In genomic region chr20:1325173-1326030, GRCh38 we compare ENCODE assay signal across 8 cellular contexts. TPM values are rescaled to one million over a fixed set of nuclear protein-coding genes. Genes with fewer than 3 reads are reported as not detected.
DNase-seq lines count a peak whose midpoint lies in the region; ATAC-seq and TF ChIP-seq lines count a peak whose summit lies in the region.

No MANE protein-coding gene starts in this region.

- H3K27ac Mint-ChIP-seq in activated T-cell treated with anti-CD3 and anti-CD28 coated beads, Interleukin-2, amount 50 U/mL, for 24 hours: no peak overlapping the region

- H3K36me3 ChIP-seq in PC-3 (ENCODE audit: low read depth, low read length): no peaks in the 10 kb centered on the region
- H3K36me3 ChIP-seq in mucosa of stomach (ENCODE audit: control insufficient read depth, insufficient read depth, low read length): no peaks in the 10 kb centered on the region

- peaks cover 71% of the 10 kb centered on the region for H3K4me1 ChIP-seq in PC-3 (ENCODE audit: insufficient read depth, low read length)
- peaks cover 63% of the 10 kb centered on the region for H3K4me1 ChIP-seq in mucosa of stomach (ENCODE audit: control insufficient read depth, insufficient read depth, low read length)

- H3K36me3 Mint-ChIP-seq in activated T-cell treated with anti-CD3 and anti-CD28 coated beads, Interleukin-2, amount 50 U/mL, for 24 hours (ENCODE audit: low read depth): peaks cover 12% of the 10 kb centered on the region

- H3K4me1 Mint-ChIP-seq in activated T-cell treated with anti-CD3 and anti-CD28 coated beads, Interleukin-2, amount 50 U/mL, for 24 hours (ENCODE audit: low read depth): peaks cover 14% of the 10 kb centered on the region

- TF ChIP-seq CTCF in PC-3 (conservative IDR thresholded peaks at IDR 0.05; ENCODE audit: low read depth, low read length): no peak

- no peaks in the 10 kb centered on the region for H3K27me3 Mint-ChIP-seq in activated T-cell treated with anti-CD3 and anti-CD28 coated beads, Interleukin-2, amount 50 U/mL, for 24 hours

- CTCF ChIA-PET in PC-3 (lab: Charles Lee): interaction anchor here (0.6 to 0.7 kb wide), 2 partner anchors 68 to 115 kb away, joined by 3 to 6 read pairs; no protein-coding TSS in a partner anchor

- H3F3A ChIP-seq in PC-3 (ENCODE audit: low read length, unreplicated experiment): no peaks in the 10 kb centered on the region

- H2AFZ ChIP-seq in PC-3 (ENCODE audit: low read length): peak overlapping the region; percentile 21

- H3K9me3 ChIP-seq in PC-3 (ENCODE audit: low read length) (no peaks in the 10 kb centered on the region), mucosa of stomach (ENCODE audit: control insufficient read depth, low read length) (no peaks in the 10 kb centered on the region)

- peaks cover 51% of the 10 kb centered on the region for H3K79me2 ChIP-seq in PC-3 (ENCODE audit: low read length)

- POLR2A ChIA-PET in PC-3 (lab: Charles Lee; ENCODE audit: unreplicated experiment): interaction anchor here (0.6 to 1.1 kb wide), 4 partner anchors 10 to 80 kb away, joined by 3 to 5 read pairs (median 4); no protein-coding TSS in a partner anchor

- H3K27me3 ChIP-seq in PC-3 (ENCODE audit: low read length) (no peaks in the 10 kb centered on the region), mucosa of stomach (ENCODE audit: control insufficient read depth, insufficient read depth, low read length) (no peaks in the 10 kb centered on the region)

- H3K4me3 ChIP-seq in PC-3 (ENCODE audit: low read length) (peak overlapping the region; percentile 74), mucosa of stomach (ENCODE audit: low read length) (peak overlapping the region; percentile 43)

- H3K9me2 ChIP-seq in PC-3 (replicated peaks; ENCODE audit: low read length): no peaks in the 10 kb centered on the region

- peak overlapping the region; percentile 92 for H3K27ac ChIP-seq in PC-3 (ENCODE audit: low read length)

- TSS peak; percentile 70 for BruUV-seq in PC-3 (replicated peaks; lab: Mats Ljungman, UMichigan)

- H3K9me3 Mint-ChIP-seq in activated T-cell treated with anti-CD3 and anti-CD28 coated beads, Interleukin-2, amount 50 U/mL, for 24 hours: no peaks in the 10 kb centered on the region

- H3K4me2 ChIP-seq in PC-3 (ENCODE audit: low read length): peak overlapping the region; percentile 91

- ATAC-seq in GM21717 (IDR thresholded peaks at IDR 0.05; ENCODE audit: unreplicated experiment) (peak; percentile 72), PC-3 (peak; percentile 66), esophagus mucosa (peak; percentile 70)

- H4K20me1 ChIP-seq in PC-3 (ENCODE audit: low read length): no peaks in the 10 kb centered on the region

- peak; percentile 82 for DNase-seq in DMS79 (lab: John Stamatoyannopoulos, UW)
- DNase-seq in KBM-7: peak; percentile 94
- DNase-seq in PC-3: peak; percentile 98
- DNase-seq in activated T-cell treated with anti-CD3 and anti-CD28 coated beads, Interleukin-2, amount 50 U/mL, for 24 hours: peak; percentile 99
- peak; percentile 99 for DNase-seq in stimulated activated CD8-positive, alpha-beta memory T cell treated with anti-CD3 and anti-CD28 coated beads, Interleukin-4, amount 100 ng/mL, for 48 hours

- intact Hi-C loops in PC-3 (cut with micrococcal nuclease): loop anchor here (1.0 to 5.0 kb wide), 3 partner anchors 17 to 145 kb away; no protein-coding TSS in a partner anchor

- no peak overlapping the region for H3K4me3 Mint-ChIP-seq in activated T-cell treated with anti-CD3 and anti-CD28 coated beads, Interleukin-2, amount 50 U/mL, for 24 hours

- H3K9ac ChIP-seq in PC-3 (ENCODE audit: low read length) (peak overlapping the region; percentile 98), mucosa of stomach (ENCODE audit: low read length) (peak overlapping the region; percentile 93)

- in situ Hi-C loops in KBM-7 (cut with MboI; ENCODE audit: low pct_unique_long_range_greater_than_20kb, low sequenced_read_pairs): no loop called here

RNA-seq across cellular contexts. Expression of gene SDCBP2, which starts 3.5 kb away (rescaled TPM):
- total RNA-seq in PC-3 (2014; rRNA removed) (14.4 and 25.5 TPM in 2 replicates), esophagus mucosa (107 TPM)

RNA-seq across cellular contexts. Expression of gene SNPH, which starts 59.3 kb away (rescaled TPM):
- 21.4 and 24.9 TPM in 2 replicates for total RNA-seq in PC-3 (2014; rRNA removed)
- total RNA-seq in esophagus mucosa: 0.64 TPM

Comparison
In these comparisons a context has a peak if more than half of its experiments do, and no peak if none do; other contexts are left out.
1. Peak in every context shown above with its lines: DNase-seq, ATAC-seq, H3K4me3 ChIP-seq and H3K27ac ChIP-seq.
2. RNA of gene SNPH, which starts 59.3 kb away (total RNA-seq): 21.4 to 24.9 TPM in PC-3; 0.64 TPM in esophagus mucosa (single experiment); every median in the first group is over 10 times any median in the second.